In the genomic region with DNA sequence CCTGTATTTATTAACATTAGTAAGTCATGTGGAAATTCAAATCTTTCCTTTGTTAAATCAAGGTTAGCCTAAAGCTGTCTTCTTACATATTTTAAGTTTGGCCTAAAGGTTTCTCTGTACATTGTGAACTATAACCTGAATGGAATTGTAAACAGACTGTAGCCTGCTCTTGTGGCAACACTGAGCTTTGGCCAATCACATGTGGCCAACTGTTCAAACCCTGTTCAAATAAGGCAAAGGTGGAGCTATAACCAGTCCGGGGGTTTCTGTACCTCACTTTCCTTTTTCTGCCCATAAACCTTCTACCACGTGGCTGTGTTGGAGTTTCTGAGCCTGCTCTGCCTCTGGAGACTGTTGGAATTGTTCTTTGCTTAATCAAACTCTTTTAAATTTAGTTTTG, we compare ENCODE assay signal across 1 cellular context.
TF ChIP-seq lines count a peak whose summit lies in the region.

No MANE protein-coding gene starts in this region.

TF ChIP-seq in SK-N-SH, 30 proteins besides CTCF, POLR2A, EP300 and RAD21 (continued from another document):
- TF ChIP-seq, protein P1, sequence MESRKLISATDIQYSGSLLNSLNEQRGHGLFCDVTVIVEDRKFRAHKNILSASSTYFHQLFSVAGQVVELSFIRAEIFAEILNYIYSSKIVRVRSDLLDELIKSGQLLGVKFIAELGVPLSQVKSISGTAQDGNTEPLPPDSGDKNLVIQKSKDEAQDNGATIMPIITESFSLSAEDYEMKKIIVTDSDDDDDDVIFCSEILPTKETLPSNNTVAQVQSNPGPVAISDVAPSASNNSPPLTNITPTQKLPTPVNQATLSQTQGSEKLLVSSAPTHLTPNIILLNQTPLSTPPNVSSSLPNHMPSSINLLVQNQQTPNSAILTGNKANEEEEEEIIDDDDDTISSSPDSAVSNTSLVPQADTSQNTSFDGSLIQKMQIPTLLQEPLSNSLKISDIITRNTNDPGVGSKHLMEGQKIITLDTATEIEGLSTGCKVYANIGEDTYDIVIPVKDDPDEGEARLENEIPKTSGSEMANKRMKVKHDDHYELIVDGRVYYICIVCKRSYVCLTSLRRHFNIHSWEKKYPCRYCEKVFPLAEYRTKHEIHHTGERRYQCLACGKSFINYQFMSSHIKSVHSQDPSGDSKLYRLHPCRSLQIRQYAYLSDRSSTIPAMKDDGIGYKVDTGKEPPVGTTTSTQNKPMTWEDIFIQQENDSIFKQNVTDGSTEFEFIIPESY (IDR thresholded peaks at IDR 0.05; ENCODE audit: borderline replicate concordance, low read depth): no peak
- TF ChIP-seq, protein P2, sequence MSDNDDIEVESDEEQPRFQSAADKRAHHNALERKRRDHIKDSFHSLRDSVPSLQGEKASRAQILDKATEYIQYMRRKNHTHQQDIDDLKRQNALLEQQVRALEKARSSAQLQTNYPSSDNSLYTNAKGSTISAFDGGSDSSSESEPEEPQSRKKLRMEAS (IDR thresholded peaks at IDR 0.05; ENCODE audit: low read depth): no peak
- TF ChIP-seq TCF12 (IDR thresholded peaks at IDR 0.05) (no peak), POLR2AphosphoS5 (IDR thresholded peaks at IDR 0.05; ENCODE audit: low read depth, low read length) (no peak), FOXM1 (IDR thresholded peaks at IDR 0.05; ENCODE audit: low read depth) (no peak), GABPA (IDR thresholded peaks at IDR 0.05; ENCODE audit: low read depth) (no peak), TEAD4 (IDR thresholded peaks at IDR 0.05; ENCODE audit: borderline replicate concordance, insufficient read depth) (no peak), YY1 (IDR thresholded peaks at IDR 0.05; ENCODE audit: low read depth) (no peak), ELF1 (IDR thresholded peaks at IDR 0.05) (no peak), JUND (IDR thresholded peaks at IDR 0.05) (no peak), NFIC (IDR thresholded peaks at IDR 0.05; ENCODE audit: borderline replicate concordance) (no peak)
- TF ChIP-seq, protein P3, sequence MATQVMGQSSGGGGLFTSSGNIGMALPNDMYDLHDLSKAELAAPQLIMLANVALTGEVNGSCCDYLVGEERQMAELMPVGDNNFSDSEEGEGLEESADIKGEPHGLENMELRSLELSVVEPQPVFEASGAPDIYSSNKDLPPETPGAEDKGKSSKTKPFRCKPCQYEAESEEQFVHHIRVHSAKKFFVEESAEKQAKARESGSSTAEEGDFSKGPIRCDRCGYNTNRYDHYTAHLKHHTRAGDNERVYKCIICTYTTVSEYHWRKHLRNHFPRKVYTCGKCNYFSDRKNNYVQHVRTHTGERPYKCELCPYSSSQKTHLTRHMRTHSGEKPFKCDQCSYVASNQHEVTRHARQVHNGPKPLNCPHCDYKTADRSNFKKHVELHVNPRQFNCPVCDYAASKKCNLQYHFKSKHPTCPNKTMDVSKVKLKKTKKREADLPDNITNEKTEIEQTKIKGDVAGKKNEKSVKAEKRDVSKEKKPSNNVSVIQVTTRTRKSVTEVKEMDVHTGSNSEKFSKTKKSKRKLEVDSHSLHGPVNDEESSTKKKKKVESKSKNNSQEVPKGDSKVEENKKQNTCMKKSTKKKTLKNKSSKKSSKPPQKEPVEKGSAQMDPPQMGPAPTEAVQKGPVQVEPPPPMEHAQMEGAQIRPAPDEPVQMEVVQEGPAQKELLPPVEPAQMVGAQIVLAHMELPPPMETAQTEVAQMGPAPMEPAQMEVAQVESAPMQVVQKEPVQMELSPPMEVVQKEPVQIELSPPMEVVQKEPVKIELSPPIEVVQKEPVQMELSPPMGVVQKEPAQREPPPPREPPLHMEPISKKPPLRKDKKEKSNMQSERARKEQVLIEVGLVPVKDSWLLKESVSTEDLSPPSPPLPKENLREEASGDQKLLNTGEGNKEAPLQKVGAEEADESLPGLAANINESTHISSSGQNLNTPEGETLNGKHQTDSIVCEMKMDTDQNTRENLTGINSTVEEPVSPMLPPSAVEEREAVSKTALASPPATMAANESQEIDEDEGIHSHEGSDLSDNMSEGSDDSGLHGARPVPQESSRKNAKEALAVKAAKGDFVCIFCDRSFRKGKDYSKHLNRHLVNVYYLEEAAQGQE (IDR thresholded peaks at IDR 0.05; ENCODE audit: low read depth, low read length): no peak
